In genomic region chr7:107856806-107857540, GRCh38 we compare ENCODE assay signal across 11 cellular contexts. TPM values are rescaled to one million over a fixed set of nuclear protein-coding genes. Genes with fewer than 3 reads are reported as not detected.
DNase-seq lines count a peak whose midpoint lies in the region; ATAC-seq and TF ChIP-seq lines count a peak whose summit lies in the region.
"Had no signal": no experiment of that assay in that cellular context is flagged by ENCODE, and none has a peak within 500 bp of the region (broad histone marks: within the 10 kb centered on the region; RNA-seq: fewer than 3 reads in every experiment).

No MANE protein-coding gene starts in this region.

- H3K4me3 ChIP-seq in naive thymus-derived CD4-positive, alpha-beta T cell (ENCODE audit: low read length) = peak overlapping the region; percentile 13

- POLR2A ChIA-PET in activated CD8-positive, alpha-beta T cell treated with anti-CD3 and anti-CD28 coated beads for 36 hours (lab: Charles Lee) = interaction anchor here (1.3 kb wide), 2 partner anchors 72 to 114 kb away, joined by 4 to 6 read pairs; no protein-coding TSS in a partner anchor
- POLR2A ChIA-PET in naive thymus-derived CD4-positive, alpha-beta T cell (lab: Charles Lee) = interaction anchor here (1.1 to 2.3 kb wide), 5 partner anchors 12 to 114 kb away, joined by 3 to 13 read pairs (median 3); partner anchors contain the start of genes CBLL1 and DLD

- no peaks in the 10 kb centered on the region for H3K9me3 ChIP-seq in naive thymus-derived CD4-positive, alpha-beta T cell (ENCODE audit: control insufficient read depth in 2 of 3, low read length in 3 of 3)

- peak; percentile 7 for DNase-seq in DMS79 (lab: John Stamatoyannopoulos, UW)
- no peak for DNase-seq in DMS79 treated with DMSO at 0.1 percent for 48 hours (lab: John Stamatoyannopoulos, UW)
- DNase-seq in activated CD8-positive, alpha-beta T cell treated with anti-CD3 and anti-CD28 coated beads for 36 hours = peak; percentile 48
- DNase-seq in naive thymus-derived CD4-positive, alpha-beta T cell = peak in 5 of 9 donors; percentile 24 to 41 (median 33)
- DNase-seq in islet precursor cell = no peak
- DNase-seq in EL = no peak
- DNase-seq: 8988T, H9, NCI-H526 had no signal

- no peaks in the 10 kb centered on the region for H3K36me3 Mint-ChIP-seq in activated CD8-positive, alpha-beta T cell treated with anti-CD3 and anti-CD28 coated beads for 36 hours (ENCODE audit: low read depth)
- peaks cover 0 to 11% (median 0%) of the 10 kb centered on the region in 5 donors for H3K36me3 Mint-ChIP-seq in naive thymus-derived CD4-positive, alpha-beta T cell

- intact Hi-C loops in activated CD8-positive, alpha-beta T cell treated with anti-CD3 and anti-CD28 coated beads for 36 hours (cut with micrococcal nuclease) = no loop called here
- intact Hi-C loops in naive thymus-derived CD4-positive, alpha-beta T cell (cut with micrococcal nuclease) = no loop called here

- H3K36me3 ChIP-seq in naive thymus-derived CD4-positive, alpha-beta T cell (ENCODE audit: control insufficient read depth in 2 of 3, insufficient read depth in 3 of 3, low read length in 3 of 3) = no peaks in the 10 kb centered on the region

- peaks cover 17% of the 10 kb centered on the region for H3K4me1 Mint-ChIP-seq in activated CD8-positive, alpha-beta T cell treated with anti-CD3 and anti-CD28 coated beads for 36 hours (ENCODE audit: low read depth)
- peaks cover 21 to 48% (median 38%) of the 10 kb centered on the region in 7 donors for H3K4me1 Mint-ChIP-seq in naive thymus-derived CD4-positive, alpha-beta T cell
- H3K4me1 Mint-ChIP-seq: H9 had no signal

- H3K4me1 ChIP-seq in naive thymus-derived CD4-positive, alpha-beta T cell (ENCODE audit: control insufficient read depth in 2 of 2, insufficient read depth in 2 of 2, low read length in 2 of 2) = peaks cover 20 to 33% of the 10 kb centered on the region in 2 donors

- H3K4me3 Mint-ChIP-seq in activated CD8-positive, alpha-beta T cell treated with anti-CD3 and anti-CD28 coated beads for 36 hours = no peak overlapping the region
- H3K4me3 Mint-ChIP-seq in naive thymus-derived CD4-positive, alpha-beta T cell = peak overlapping the region; percentile 25 to 74 (median 56)
- H3K4me3 Mint-ChIP-seq: H9 had no signal

- peak; percentile 56 for ATAC-seq in HG02938 (IDR thresholded peaks at IDR 0.05; ENCODE audit: unreplicated experiment)
- ATAC-seq in activated CD8-positive, alpha-beta T cell treated with anti-CD3 and anti-CD28 coated beads for 36 hours = peak; percentile 89
- ATAC-seq in naive thymus-derived CD4-positive, alpha-beta T cell = peak; percentile 68
- no peak for ATAC-seq in GM21528 (IDR thresholded peaks at IDR 0.05; ENCODE audit: low FRiP score, unreplicated experiment)

- H3K27me3 ChIP-seq in naive thymus-derived CD4-positive, alpha-beta T cell (ENCODE audit: control insufficient read depth in 2 of 2, insufficient read depth in 2 of 2, low read length in 2 of 2) = no peaks in the 10 kb centered on the region

- H3K9me3 Mint-ChIP-seq in activated CD8-positive, alpha-beta T cell treated with anti-CD3 and anti-CD28 coated beads for 36 hours = no peaks in the 10 kb centered on the region
- H3K9me3 Mint-ChIP-seq in naive thymus-derived CD4-positive, alpha-beta T cell = peaks cover 0 to 3% (median 0%) of the 10 kb centered on the region in 11 donors
- H3K9me3 Mint-ChIP-seq: H9 had no signal

- CTCF ChIA-PET in activated CD8-positive, alpha-beta T cell treated with anti-CD3 and anti-CD28 coated beads for 36 hours (lab: Charles Lee) = interaction anchor here (1.4 to 2.3 kb wide), 2 partner anchors 11 to 18 kb away, joined by 5 to 7 read pairs; no protein-coding TSS in a partner anchor
- CTCF ChIA-PET in naive thymus-derived CD4-positive, alpha-beta T cell (lab: Charles Lee) = interaction anchor here (1.0 kb wide), 1 partner anchor 18 kb away, joined by 3 read pairs; no protein-coding TSS in a partner anchor

- peak overlapping the region; percentile 19 for H3K27ac ChIP-seq in naive thymus-derived CD4-positive, alpha-beta T cell (ENCODE audit: low read depth, low read length)

- peak overlapping the region; percentile 81 for H3K27ac Mint-ChIP-seq in activated CD8-positive, alpha-beta T cell treated with anti-CD3 and anti-CD28 coated beads for 36 hours
- H3K27ac Mint-ChIP-seq in naive thymus-derived CD4-positive, alpha-beta T cell = peak overlapping the region; percentile 71 to 91 (median 84)
- H3K27ac Mint-ChIP-seq: H9 had no signal

- no peak for TF ChIP-seq CTCF in activated CD8-positive, alpha-beta T cell treated with anti-CD3 and anti-CD28 coated beads for 36 hours (IDR thresholded peaks at IDR 0.05)

- no peaks in the 10 kb centered on the region for H3K27me3 Mint-ChIP-seq in activated CD8-positive, alpha-beta T cell treated with anti-CD3 and anti-CD28 coated beads for 36 hours
- H3K27me3 Mint-ChIP-seq in naive thymus-derived CD4-positive, alpha-beta T cell = peaks cover 0 to under 1% (median 0%) of the 10 kb centered on the region in 5 donors

RNA-seq across cellular contexts. Expression of gene DLD, which starts 34.0 kb away (rescaled TPM):
- 100 to 1,000 TPM in 1 of 2 experiments, 10 to 100 TPM in 1; 99.8 to 102 TPM for total RNA-seq in activated CD8-positive, alpha-beta T cell treated with anti-CD3 and anti-CD28 coated beads for 36 hours
- 10 to 100 TPM; 44.5 to 69.3 (median 53.7) TPM for total RNA-seq in naive thymus-derived CD4-positive, alpha-beta T cell
- 10 to 100 TPM; 50.8 to 72.4 TPM for polyA plus RNA-seq in naive thymus-derived CD4-positive, alpha-beta T cell

RNA-seq across cellular contexts. Expression of gene SLC26A3, which starts 54.0 kb away (rescaled TPM):
- not detected for total RNA-seq in activated CD8-positive, alpha-beta T cell treated with anti-CD3 and anti-CD28 coated beads for 36 hours
- not detected for total RNA-seq in naive thymus-derived CD4-positive, alpha-beta T cell
- not detected for polyA plus RNA-seq in naive thymus-derived CD4-positive, alpha-beta T cell
- total RNA-seq: H9 had no signal

Comparison
In these comparisons a context has a peak if more than half of its experiments do, and no peak if none do; other contexts are left out.
1. DNase-seq: peak in DMS79 (single experiment), activated CD8-positive, alpha-beta T cell treated with anti-CD3 and anti-CD28 coated beads for 36 hours (single experiment) and naive thymus-derived CD4-positive, alpha-beta T cell (5 of 9); none in DMS79 treated with DMSO at 0.1 percent for 48 hours (single experiment), islet precursor cell (single experiment) and EL (single experiment).